8 cellular contexts compared by ENCODE assay signal in genomic region chr7:28296571-28297483, GRCh38.
DNase-seq lines count a peak whose midpoint lies in the region; TF ChIP-seq lines count a peak whose summit lies in the region.

No MANE protein-coding gene starts in this region.

- no peaks in the 10 kb centered on the region for H3K36me3 ChIP-seq in right atrium auricular region

- no peaks in the 10 kb centered on the region for H3K36me3 Mint-ChIP-seq in activated T-cell treated with anti-CD3 and anti-CD28 coated beads, Interleukin-2, amount 50 U/mL, for 24 hours (ENCODE audit: low read depth)

- DNase-seq in NK-92 treated with Interleukin-12 subunit alpha and Interleukin-12 subunit beta, amount 100 ng/mL, for 24 hours (lab: John Stamatoyannopoulos, UW), result peak; percentile 5
- DNase-seq in NK-92 (lab: John Stamatoyannopoulos, UW; ENCODE audit: unreplicated experiment) (no peak), NCI-H82 treated with DMSO at 0.1 percent for 48 hours (lab: John Stamatoyannopoulos, UW; ENCODE audit: unreplicated experiment) (peak; percentile 39), right atrium auricular region (ENCODE audit: low spot score) (no peak), DMS114 treated with DMSO at 0.1 percent for 48 hours (lab: John Stamatoyannopoulos, UW; ENCODE audit: unreplicated experiment) (no peak), NCI-H2196 treated with DMSO at 0.1 percent for 48 hours (lab: John Stamatoyannopoulos, UW; ENCODE audit: unreplicated experiment) (no peak)
- DNase-seq in activated T-cell treated with anti-CD3 and anti-CD28 coated beads, Interleukin-2, amount 50 U/mL, for 24 hours, result peak; percentile 61
- peak; percentile 22 for DNase-seq in stimulated activated CD8-positive, alpha-beta memory T cell treated with anti-CD3 and anti-CD28 coated beads, Interleukin-15, amount 100 ng/mL, for 24 hours (ENCODE audit: low read depth)

- no peaks in the 10 kb centered on the region for H3K9me3 Mint-ChIP-seq in activated T-cell treated with anti-CD3 and anti-CD28 coated beads, Interleukin-2, amount 50 U/mL, for 24 hours

- H3K27ac ChIP-seq in right atrium auricular region, result no peak overlapping the region

- no peak overlapping the region for H3K4me3 ChIP-seq in right atrium auricular region

- H3K4me3 Mint-ChIP-seq in activated T-cell treated with anti-CD3 and anti-CD28 coated beads, Interleukin-2, amount 50 U/mL, for 24 hours, result no peak overlapping the region

- TF ChIP-seq CTCF in right atrium auricular region (IDR thresholded peaks at IDR 0.05), result peak; percentile 22 to 60

- peaks cover 23% of the 10 kb centered on the region for H3K4me1 Mint-ChIP-seq in activated T-cell treated with anti-CD3 and anti-CD28 coated beads, Interleukin-2, amount 50 U/mL, for 24 hours (ENCODE audit: low read depth)

- H3K4me1 ChIP-seq in right atrium auricular region, result peaks cover 0 to 11% of the 10 kb centered on the region in 2 donors

- H3K9me3 ChIP-seq in right atrium auricular region, result no peaks in the 10 kb centered on the region

- no peak overlapping the region for H3K27ac Mint-ChIP-seq in activated T-cell treated with anti-CD3 and anti-CD28 coated beads, Interleukin-2, amount 50 U/mL, for 24 hours

- peaks cover 30% of the 10 kb centered on the region for H3K27me3 Mint-ChIP-seq in activated T-cell treated with anti-CD3 and anti-CD28 coated beads, Interleukin-2, amount 50 U/mL, for 24 hours

- H3K27me3 ChIP-seq in right atrium auricular region, result no peaks in the 10 kb centered on the region

Comparison
In these comparisons a context has a peak if more than half of its experiments do, and no peak if none do; other contexts are left out.
1. DNase-seq: peak in NK-92 treated with Interleukin-12 subunit alpha and Interleukin-12 subunit beta, amount 100 ng/mL, for 24 hours (single experiment), NCI-H82 treated with DMSO at 0.1 percent for 48 hours (single experiment), activated T-cell treated with anti-CD3 and anti-CD28 coated beads, Interleukin-2, amount 50 U/mL, for 24 hours (single experiment) and stimulated activated CD8-positive, alpha-beta memory T cell treated with anti-CD3 and anti-CD28 coated beads, Interleukin-15, amount 100 ng/mL, for 24 hours (single experiment); none in NK-92 (single experiment), right atrium auricular region (single experiment), DMS114 treated with DMSO at 0.1 percent for 48 hours (single experiment) and NCI-H2196 treated with DMSO at 0.1 percent for 48 hours (single experiment).